In the genomic region with DNA sequence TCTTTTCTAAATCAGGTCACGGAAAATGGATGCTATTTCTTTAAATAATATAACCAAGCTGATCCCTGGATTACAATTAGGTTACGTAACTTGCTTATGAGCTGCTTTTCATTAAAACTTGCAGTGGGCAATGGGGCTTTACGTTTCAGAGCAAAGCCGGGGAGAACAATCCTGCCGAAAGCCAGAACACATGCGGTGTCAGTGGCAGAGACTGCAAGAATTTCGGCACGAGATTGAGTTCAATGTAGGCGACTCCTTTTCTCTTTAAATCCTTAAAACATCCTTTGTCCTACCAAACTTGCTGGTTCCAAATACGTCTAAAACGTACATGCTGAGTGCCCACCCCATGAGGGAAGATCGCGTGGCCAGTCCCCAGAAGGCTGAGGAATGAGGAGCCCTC, we compare ENCODE assay signal across 13 cellular contexts. TPM values are rescaled to one million over a fixed set of nuclear protein-coding genes. Genes with fewer than 3 reads are reported as not detected.
DNase-seq lines count a peak whose midpoint lies in the region; ATAC-seq, FAIRE-seq and TF ChIP-seq lines count a peak whose summit lies in the region.
"Had no signal": no experiment of that assay in that cellular context is flagged by ENCODE, and none has a peak within 500 bp of the region (broad histone marks: within the 10 kb centered on the region; RNA-seq: fewer than 3 reads in every experiment).

No MANE protein-coding gene starts in this region.

- DNase-seq in HepG2 (ENCODE audit: low spot score) (no peak), right lobe of liver (no peak), neuronal stem cell (ENCODE audit: low spot score) (no peak), endothelial cell (ENCODE audit: low spot score) (no peak), NCI-H2029 (lab: John Stamatoyannopoulos, UW) (no peak), T-helper 17 cell (no peak)
- DNase-seq: foreskin melanocyte, NCI-H510A, pancreas had no signal

- intact Hi-C loops in HepG2 (cut with micrococcal nuclease; ENCODE audit: unreplicated experiment) (no loop called here), right lobe of liver (cut with DNase I) (no loop called here)

- H3K4me1 ChIP-seq in HepG2 (ENCODE audit: insufficient read depth, low read length): no peaks in the 10 kb centered on the region
- H3K4me1 ChIP-seq in right lobe of liver: peaks cover 0 to 5% (median 0%) of the 10 kb centered on the region in 4 donors
- peaks cover 0 to 2% of the 10 kb centered on the region in 2 donors for H3K4me1 ChIP-seq in esophagus (ENCODE audit: control insufficient read depth in 2 of 2, insufficient read depth in 2 of 2, low read length in 1 of 2)
- H3K4me1 ChIP-seq in neuronal stem cell (ENCODE audit: control insufficient read depth in 2 of 2, insufficient read depth in 1 of 2, low read depth in 1 of 2, low read length in 2 of 2): peaks cover 3 to 4% of the 10 kb centered on the region in 2 donors

- H3K4me1 Mint-ChIP-seq in endothelial cell (ENCODE audit: unreplicated experiment) (peaks cover 8% of the 10 kb centered on the region), T-helper 17 cell (no peaks in the 10 kb centered on the region)

- no peak overlapping the region for H3K4me3 Mint-ChIP-seq in endothelial cell (ENCODE audit: unreplicated experiment)
- H3K4me3 Mint-ChIP-seq in T-helper 17 cell: no peak overlapping the region
- H3K4me3 Mint-ChIP-seq: B cell; stimulated activated effector memory CD8-positive, alpha-beta T cell treated with anti-CD3 and anti-CD28 coated beads, Interleukin-12 subunit alpha, Interleukin-12 subunit beta, amount 100 ng/mL, for 72 hours had no signal

- H3K4me2 ChIP-seq in HepG2 (ENCODE audit: low read depth, low read length): no peak overlapping the region
- no peak overlapping the region for H3K4me2 ChIP-seq in neuronal stem cell (ENCODE audit: insufficient read depth, low read length, poor library complexity, severe bottlenecking)

- H3K27ac Mint-ChIP-seq in endothelial cell (ENCODE audit: unreplicated experiment): no peak overlapping the region
- H3K27ac Mint-ChIP-seq in T-helper 17 cell: no peak overlapping the region
- H3K27ac Mint-ChIP-seq: B cell; stimulated activated effector memory CD8-positive, alpha-beta T cell treated with anti-CD3 and anti-CD28 coated beads, Interleukin-12 subunit alpha, Interleukin-12 subunit beta, amount 100 ng/mL, for 72 hours had no signal

- TF ChIP-seq RAD21 in HepG2 (CRISPR knock-in tag; IDR thresholded peaks at IDR 0.05): no peak

- H3K9me3 ChIP-seq in HepG2 (ENCODE audit: low read length) (peaks cover 14% of the 10 kb centered on the region), right lobe of liver (no peaks in the 10 kb centered on the region), esophagus (ENCODE audit: control insufficient read depth in 2 of 2, insufficient read depth in 1 of 2, low read depth in 1 of 2, low read length in 1 of 2) (peaks cover 0 to 3% of the 10 kb centered on the region in 2 donors), neuronal stem cell (replicated peaks in 1 of 2; ENCODE audit: control insufficient read depth in 2 of 2, insufficient read depth in 1 of 2, low read depth in 1 of 2, low read length in 2 of 2) (peaks cover 2 to 7% of the 10 kb centered on the region in 2 donors), T-helper 17 cell (ENCODE audit: control insufficient read depth, low read length, poor library complexity, severe bottlenecking) (peaks cover 2% of the 10 kb centered on the region)
- H3K9me3 ChIP-seq: pancreas had no signal

- WGBS in HepG2 (ENCODE audit: low lambda C conversion rate): 25% methylated on average over 13 of the region's 13 CpGs
- 47% methylated on average over 13 of the region's 13 CpGs for WGBS in right lobe of liver (ENCODE audit: insufficient coverage, low coverage, low lambda C conversion rate, missing lambda C conversion rate)
- WGBS in esophagus, 2 donors: 23 to 43% methylated on average over 13 of the region's 13 CpGs
- no CpG with 5 or more reads among the region's 13 CpGs for WGBS in neuronal stem cell (ENCODE audit: extremely low coverage in 2 of 2, insufficient read length in 2 of 2, insufficient replicate concordance in 1 of 2), 2 donors

- TF ChIP-seq EP300 in HepG2 (IDR thresholded peaks at IDR 0.05; ENCODE audit: low read depth in 2 of 2, low read length in 2 of 2) (no peak), HepG2 (CRISPR knock-in tag; IDR thresholded peaks at IDR 0.05; ENCODE audit: borderline replicate concordance) (no peak)

- H3K9me3 Mint-ChIP-seq in endothelial cell (ENCODE audit: unreplicated experiment): no peaks in the 10 kb centered on the region
- H3K9me3 Mint-ChIP-seq: stimulated activated effector memory CD8-positive, alpha-beta T cell treated with anti-CD3 and anti-CD28 coated beads, Interleukin-12 subunit alpha, Interleukin-12 subunit beta, amount 100 ng/mL, for 72 hours had no signal

- POLR2A ChIA-PET in HepG2 (lab: Yijun Ruan, JAX): no interaction called here

- H3K4ac ChIP-seq in neuronal stem cell (ENCODE audit: low read length): no peak overlapping the region

- no peak overlapping the region for H2BK5ac ChIP-seq in neuronal stem cell (ENCODE audit: low read length)

- H3K18ac ChIP-seq in neuronal stem cell (ENCODE audit: low read length): peak overlapping the region; percentile 57

- H2BK120ac ChIP-seq in neuronal stem cell (ENCODE audit: low read depth, low read length): no peak overlapping the region

- H3K9ac ChIP-seq in HepG2 (ENCODE audit: insufficient read depth, low read depth, low read length): no peak overlapping the region
- no peak overlapping the region for H3K9ac ChIP-seq in neuronal stem cell (ENCODE audit: low read depth, low read length, poor library complexity)

- BruUV-seq in HepG2 (replicated peaks; lab: Mats Ljungman, UMichigan): no TSS peak

- H3K14ac ChIP-seq in neuronal stem cell (ENCODE audit: low read length): no peak overlapping the region

- H4K8ac ChIP-seq in neuronal stem cell (ENCODE audit: low read depth, low read length): no peak overlapping the region

- no peak overlapping the region for H2BK15ac ChIP-seq in neuronal stem cell (ENCODE audit: low read length)

- H3K36me3 ChIP-seq in HepG2 (replicated peaks in 1 of 2; ENCODE audit: control insufficient read depth in 1 of 2, insufficient read depth in 2 of 2, low read length in 2 of 2): no peaks in the 10 kb centered on the region
- no peaks in the 10 kb centered on the region for H3K36me3 ChIP-seq in right lobe of liver
- H3K36me3 ChIP-seq in esophagus (ENCODE audit: control insufficient read depth in 2 of 2, insufficient read depth in 2 of 2, low read length in 1 of 2): no peaks in the 10 kb centered on the region
- no peaks in the 10 kb centered on the region for H3K36me3 ChIP-seq in neuronal stem cell (replicated peaks in 1 of 2; ENCODE audit: control insufficient read depth in 2 of 2, insufficient read depth in 2 of 2, low read length in 2 of 2)
- H3K36me3 ChIP-seq: pancreas had no signal

- no peak for ATAC-seq in HepG2
- ATAC-seq in right lobe of liver: no peak
- ATAC-seq in HG02571 (IDR thresholded peaks at IDR 0.05; ENCODE audit: unreplicated experiment): no peak
- ATAC-seq in T-helper 17 cell: no peak

- H2BK12ac ChIP-seq in neuronal stem cell (ENCODE audit: low read length): no peak overlapping the region

- H2AK5ac ChIP-seq in neuronal stem cell (ENCODE audit: low read depth, low read length): no peak overlapping the region

- TF ChIP-seq POLR2A in HepG2 (IDR thresholded peaks at IDR 0.05; ENCODE audit: insufficient read depth in 1 of 2, low read depth in 2 of 2, low read length in 2 of 2): no peak
- TF ChIP-seq POLR2A in right lobe of liver (IDR thresholded peaks at IDR 0.05): no peak

- in situ Hi-C loops in HepG2 (cut with HindIII; ENCODE audit: extremely low pct_ligation_motif_present, low pct_unique_long_range_greater_than_20kb): no loop called here

- peaks cover 2 to 14% of the 10 kb centered on the region in 2 experiments; a peak in 3 of 5 replicates for H3K27me3 ChIP-seq in HepG2 (ENCODE audit: control insufficient read depth in 1 of 2, insufficient read depth in 2 of 2, low read length in 2 of 2)
- H3K27me3 ChIP-seq in right lobe of liver: no peaks in the 10 kb centered on the region
- H3K27me3 ChIP-seq in esophagus (ENCODE audit: control insufficient read depth in 1 of 2, insufficient read depth in 2 of 2, low read length in 2 of 2): no peaks in the 10 kb centered on the region
- peaks cover 0 to 5% (median 2%) of the 10 kb centered on the region in 3 experiments for H3K27me3 ChIP-seq in neuronal stem cell (ENCODE audit: control insufficient read depth in 3 of 3, insufficient read depth in 3 of 3, low read depth in 1 of 3, low read length in 3 of 3)
- H3K27me3 ChIP-seq: pancreas had no signal

- H3K27me3 Mint-ChIP-seq in endothelial cell (ENCODE audit: unreplicated experiment): peaks cover 3% of the 10 kb centered on the region
- H3K27me3 Mint-ChIP-seq in T-helper 17 cell: peaks cover 12% of the 10 kb centered on the region

- H4K20me1 ChIP-seq in HepG2 (ENCODE audit: insufficient read depth, low read length): no peaks in the 10 kb centered on the region

- FAIRE-seq in HepG2 (lab: Jason Lieb, UNC): no peak
- FAIRE-seq: pancreas had no signal

- no peaks in the 10 kb centered on the region for H3K79me1 ChIP-seq in neuronal stem cell (ENCODE audit: low read depth, low read length)

- H3K27ac ChIP-seq in HepG2 (ENCODE audit: extremely low read length, insufficient read depth, low read length) (no peak overlapping the region), right lobe of liver (peak overlapping the region in 1 of 3 donors; percentile 24), esophagus (ENCODE audit: low read depth in 2 of 2, low read length in 1 of 2) (peak overlapping the region; percentile 3 to 53), neuronal stem cell (replicated peaks; ENCODE audit: low read length) (no peak overlapping the region)
- H3K27ac ChIP-seq: pancreas had no signal

- H4K91ac ChIP-seq in neuronal stem cell (ENCODE audit: low read depth, low read length, poor library complexity): no peak overlapping the region

- H3K4me3 ChIP-seq in HepG2 (replicated peaks in 1 of 3; ENCODE audit: insufficient read depth in 1 of 3, low read depth in 2 of 3, low read length in 3 of 3) (no peak overlapping the region), right lobe of liver (no peak overlapping the region), esophagus (ENCODE audit: low read depth in 1 of 2, low read length in 2 of 2) (peak overlapping the region; percentile 1 to 44), neuronal stem cell (ENCODE audit: low read length in 2 of 2) (no peak overlapping the region)

- H2AFZ ChIP-seq in HepG2 (ENCODE audit: low read length): no peak overlapping the region
- peak overlapping the region; percentile 70 for H2AFZ ChIP-seq in neuronal stem cell (ENCODE audit: low read length)

- H3K36me3 Mint-ChIP-seq in endothelial cell (ENCODE audit: low read depth, unreplicated experiment) (peaks cover 8% of the 10 kb centered on the region), T-helper 17 cell (ENCODE audit: low read depth) (peaks cover 3% of the 10 kb centered on the region)
- H3K36me3 Mint-ChIP-seq: stimulated activated effector memory CD8-positive, alpha-beta T cell treated with anti-CD3 and anti-CD28 coated beads, Interleukin-12 subunit alpha, Interleukin-12 subunit beta, amount 100 ng/mL, for 72 hours had no signal

- CTCF ChIA-PET in HepG2 (lab: Yijun Ruan, JAX; ENCODE audit: low intra/inter-chr PET ratio, low total read pairs): no interaction called here

- H3K23ac ChIP-seq in neuronal stem cell (ENCODE audit: low read depth, low read length, poor library complexity): no peak overlapping the region

- TF ChIP-seq CTCF in HepG2 (CRISPR knock-in tag; IDR thresholded peaks at IDR 0.05) (no peak), right lobe of liver (IDR thresholded peaks at IDR 0.05) (no peak), endothelial cell (IDR thresholded peaks at IDR 0.05; ENCODE audit: unreplicated experiment) (no peak)

- H3K79me2 ChIP-seq in HepG2 (ENCODE audit: insufficient read depth, low read length): no peaks in the 10 kb centered on the region

RNA-seq across cellular contexts. Expression of a gene that starts 36.8 kb away (rescaled TPM):
- total RNA-seq in HepG2 (2016; rRNA removed; fragmentation: Illumina TruSeq; extraction: Trizol) (10.0 and 10.5 TPM in 2 replicates), right lobe of liver (10 to 100 TPM; 13.5 to 18.9 (median 16.4) TPM), endothelial cell (ENCODE audit: unreplicated experiment) (47.4 TPM), T-helper 17 cell (10 to 100 TPM; 44.2 to 47.1 TPM)
- 10.8 and 14.2 TPM in 2 replicates for total RNA-seq in HepG2 (2016; cell fraction: cytosol; rRNA removed; fragmentation: Illumina TruSeq; extraction: Trizol; ENCODE audit: low read depth)
- total RNA-seq in HepG2 (2016; cell fraction: insoluble cytoplasmic fraction; rRNA removed; fragmentation: Illumina TruSeq; extraction: Trizol): 9.4 and 9.8 TPM in 2 replicates
- 7.0 and 7.2 TPM in 2 replicates for total RNA-seq in HepG2 (2016; cell fraction: membrane; rRNA removed; fragmentation: Illumina TruSeq; extraction: Trizol)
- total RNA-seq in HepG2 (2016; cell fraction: nucleus; rRNA removed; fragmentation: Illumina TruSeq; extraction: Trizol): 11.9 and 13.8 TPM in 2 replicates
- polyA plus RNA-seq in HepG2 (2011; rRNA removed) (10.4 and 12.0 TPM in 2 replicates), esophagus (10 to 100 TPM in 1 of 2 donors, 1 to 10 TPM in 1; 8.7 to 13.7 TPM)
- polyA plus RNA-seq in HepG2 (2011; cell fraction: cytosol; rRNA removed): 5.9 and 9.5 TPM in 2 replicates
- 8.0 and 8.5 TPM in 2 replicates for polyA plus RNA-seq in HepG2 (2011; cell fraction: nucleus; rRNA removed)
- 5.8 and 6.9 TPM in 2 replicates for polyA plus RNA-seq in HepG2 (2012)
- 0.35 and 0.40 TPM in 2 replicates for polyA plus RNA-seq in HepG2 (2016; cell fraction: cytosol; fragmentation: Illumina TruSeq; extraction: Trizol; ENCODE audit: low read depth)
- polyA plus RNA-seq in HepG2 (2016; cell fraction: insoluble cytoplasmic fraction; fragmentation: Illumina TruSeq; extraction: Trizol; ENCODE audit: low read depth): 8.7 and 9.6 TPM in 2 replicates
- polyA plus RNA-seq in HepG2 (2016; cell fraction: membrane; fragmentation: Illumina TruSeq; extraction: Trizol; ENCODE audit: low read depth): 1.9 and 2.5 TPM in 2 replicates
- polyA plus RNA-seq in HepG2 (2016; cell fraction: nucleus; fragmentation: Illumina TruSeq; extraction: Trizol; ENCODE audit: insufficient read depth, low read depth): 8.1 and 10.3 TPM in 2 replicates
- polyA minus RNA-seq in HepG2 (2011; rRNA and poly(A)+ RNA removed; ENCODE audit: low replicate concordance): 18.1 and 20.0 TPM in 2 replicates
- polyA minus RNA-seq in HepG2 (2011; cell fraction: cytosol; rRNA and poly(A)+ RNA removed): 7.8 and 12.5 TPM in 2 replicates
- polyA minus RNA-seq in HepG2 (2011; cell fraction: nucleus; rRNA and poly(A)+ RNA removed): 43.6 and 54.5 TPM in 2 replicates
- polyA plus RNA-seq in neuronal stem cell (2013, experiment 1 of 2): 11.9 TPM
- 12.1 TPM for polyA plus RNA-seq in neuronal stem cell (2013, experiment 2 of 2)

Comparison
In these comparisons a context has a peak if more than half of its experiments do, and no peak if none do; other contexts are left out.
1. H3K27ac ChIP-seq: peak in esophagus (2 of 2); none in HepG2 (single experiment) and neuronal stem cell (single experiment).
2. H3K4me3 ChIP-seq: peak in esophagus (2 of 2); none in HepG2 (0 of 3), right lobe of liver (0 of 3) and neuronal stem cell (0 of 2).